In genomic region chr3:792651-793050, GRCh38 we compare ENCODE assay signal across 18 cellular contexts.
"Had no signal": no experiment of that assay in that cellular context is flagged by ENCODE, and none has a peak within 500 bp of the region (broad histone marks: within the 10 kb centered on the region; RNA-seq: fewer than 3 reads in every experiment).

No MANE protein-coding gene starts in this region.

- DNase-seq: activated CD4-positive, alpha-beta T cell treated with anti-CD3 and anti-CD28 coated beads for 4 hours; activated CD8-positive, alpha-beta memory T cell treated with anti-CD3 and anti-CD28 coated beads, Interleukin-2, amount 50 U/mL, for 4 hours; activated CD8-positive, alpha-beta T cell treated with anti-CD3 and anti-CD28 coated beads for 36 hours; activated effector memory CD4-positive, alpha-beta T cell treated with Interleukin-2 at 50 U/mL for 16 hours; activated naive CD4-positive, alpha-beta T cell; aorta; caudate nucleus; NCI-H1092; NCI-H1417; NCI-H1694; NCI-H2029; NCI-H2107; NCI-H2171 treated with DMSO at 0.1 percent for 48 hours; NCI-H226; NCI-H69; SIG-M5; SW 1271 had no signal

- ATAC-seq: activated CD4-positive, CD25-positive, alpha-beta regulatory T cell treated with anti-CD3 and anti-CD28 coated beads, Interleukin-2, amount 50 U/mL, for 24 hours; activated CD8-positive, alpha-beta T cell treated with anti-CD3 and anti-CD28 coated beads for 36 hours had no signal
